18 cellular contexts compared by ENCODE assay signal in genomic region chr1:241660424-241660972, GRCh38. TPM values are rescaled to one million over a fixed set of nuclear protein-coding genes. Genes with fewer than 3 reads are reported as not detected.
A peak's percentile ranks its signal among the peaks of the same experiment; 100 is the strongest.
DNase-seq lines count a peak whose midpoint lies in the region; ATAC-seq and TF ChIP-seq lines count a peak whose summit lies in the region.
"Had no signal": no experiment of that assay in that cellular context is flagged by ENCODE, and none has a peak within 500 bp of the region (broad histone marks: within the 10 kb centered on the region; RNA-seq: fewer than 3 reads in every experiment).

No MANE protein-coding gene starts in this region.

- POLR2A ChIA-PET in OCI-LY7 (lab: Charles Lee): interaction anchor here (0.6 to 1.6 kb wide), 6 partner anchors 9 to 392 kb away, joined by 3 to 4 read pairs (median 3); no protein-coding TSS in a partner anchor

- ATAC-seq in GM18867 (IDR thresholded peaks at IDR 0.05; ENCODE audit: unreplicated experiment) (peak; percentile 65), GM21423 (IDR thresholded peaks at IDR 0.05; ENCODE audit: unreplicated experiment) (no peak)
- ATAC-seq: A549; CD8-positive, alpha-beta T cell had no signal

- CTCF ChIA-PET in OCI-LY7 (lab: Charles Lee; ENCODE audit: unreplicated experiment): no interaction called here

- H3K27ac ChIP-seq in MM.1S (ENCODE audit: low read length) (no peak overlapping the region), OCI-LY7 (ENCODE audit: low read depth, low read length, poor library complexity, severe bottlenecking) (no peak overlapping the region)
- H3K27ac ChIP-seq: 22Rv1; A549; BLaER1 treated with 17β-estradiol and CSF1 and Interleukin-3, amounts not matched to agents 10 nM and 100 nM; C4-2B had no signal

- no peaks in the 10 kb centered on the region for H3K79me2 ChIP-seq in MM.1S (ENCODE audit: low read length)
- H3K79me2 ChIP-seq in OCI-LY7 (ENCODE audit: insufficient read depth, low read depth, low read length): no peaks in the 10 kb centered on the region

- H3K4me1 ChIP-seq in MM.1S (ENCODE audit: low read length): peaks cover 15% of the 10 kb centered on the region
- H3K4me1 ChIP-seq in OCI-LY7 (ENCODE audit: insufficient read depth, low read length, poor library complexity, severe bottlenecking): no peaks in the 10 kb centered on the region
- H3K4me1 ChIP-seq: BLaER1 treated with 17β-estradiol and CSF1 and Interleukin-3, amounts not matched to agents 10 nM and 100 nM; Caco-2 had no signal

- H2AFZ ChIP-seq in MM.1S (ENCODE audit: low read length) (no peak overlapping the region), OCI-LY7 (ENCODE audit: low read length) (no peak overlapping the region)

- DNase-seq in MM.1S (peak; percentile 54), OCI-LY7 (ENCODE audit: low spot score) (peak; percentile 11), NCI-H1930 (lab: John Stamatoyannopoulos, UW) (no peak)
- DNase-seq: AML-193; Caco-2; Calu3; CD4-positive, alpha-beta T cell; CD8-positive, alpha-beta T cell; DMS79 treated with DMSO at 0.1 percent for 48 hours; GF-D8 had no signal

- no TSS peak for BruUV-seq in OCI-LY7 (replicated peaks; lab: Mats Ljungman, UMichigan)

- no peaks in the 10 kb centered on the region for H3F3A ChIP-seq in MM.1S (ENCODE audit: insufficient read depth, low read length)

- no peaks in the 10 kb centered on the region for H3K27me3 ChIP-seq in MM.1S (replicated peaks; ENCODE audit: insufficient read depth, low read length)
- H3K27me3 ChIP-seq: BLaER1 treated with 17β-estradiol and CSF1 and Interleukin-3, amounts not matched to agents 10 nM and 100 nM had no signal

- H3K4me3 ChIP-seq in MM.1S (ENCODE audit: low read length) (no peak overlapping the region), OCI-LY7 (ENCODE audit: low read depth, low read length, poor library complexity, severe bottlenecking) (no peak overlapping the region)
- H3K4me3 ChIP-seq: A549; BLaER1 treated with 17β-estradiol and CSF1 and Interleukin-3, amounts not matched to agents 10 nM and 100 nM had no signal

- H4K20me1 ChIP-seq in MM.1S (ENCODE audit: insufficient read depth, low read length) (no peaks in the 10 kb centered on the region), OCI-LY7 (ENCODE audit: insufficient read depth, low read length) (no peaks in the 10 kb centered on the region)
- H4K20me1 ChIP-seq: BLaER1 treated with 17β-estradiol and CSF1 and Interleukin-3, amounts not matched to agents 10 nM and 100 nM had no signal

- TF ChIP-seq CTCF in MM.1S (IDR thresholded peaks at IDR 0.05; ENCODE audit: low read length) (no peak), OCI-LY7 (conservative IDR thresholded peaks at IDR 0.05; ENCODE audit: low read length) (no peak)

- H3K9me3 ChIP-seq in MM.1S (replicated peaks; ENCODE audit: insufficient read depth, low read length) (no peaks in the 10 kb centered on the region), OCI-LY7 (ENCODE audit: low read length) (no peaks in the 10 kb centered on the region)
- H3K9me3 ChIP-seq: A549, Caco-2 had no signal

- no peak overlapping the region for H3K9ac ChIP-seq in MM.1S (ENCODE audit: low read length)
- H3K9ac ChIP-seq: BLaER1 treated with 17β-estradiol and CSF1 and Interleukin-3, amounts not matched to agents 10 nM and 100 nM had no signal

- intact Hi-C loops in OCI-LY7 (cut with micrococcal nuclease; ENCODE audit: unreplicated experiment): no loop called here

- H3K9me2 ChIP-seq in MM.1S (replicated peaks; ENCODE audit: insufficient read depth, low read length) (no peaks in the 10 kb centered on the region), OCI-LY7 (ENCODE audit: insufficient read depth, low read length) (no peaks in the 10 kb centered on the region)

- no peaks in the 10 kb centered on the region for H3K36me3 ChIP-seq in MM.1S (replicated peaks; ENCODE audit: insufficient read depth, low read length)
- no peaks in the 10 kb centered on the region for H3K36me3 ChIP-seq in OCI-LY7 (ENCODE audit: insufficient read depth, low read length)
- H3K36me3 ChIP-seq: BLaER1 treated with 17β-estradiol and CSF1 and Interleukin-3, amounts not matched to agents 10 nM and 100 nM had no signal

- H3K4me2 ChIP-seq in MM.1S (ENCODE audit: low read depth, low read length) (no peak overlapping the region), OCI-LY7 (ENCODE audit: low read length) (0 out of 2 replicates have a peak overlapping the region, but pooled peaks have one; percentile 10)
- H3K4me2 ChIP-seq: A549; BLaER1 treated with 17β-estradiol and CSF1 and Interleukin-3, amounts not matched to agents 10 nM and 100 nM had no signal

RNA-seq across cellular contexts. Expression of gene WDR64, which starts 8.4 kb away (rescaled TPM):
- not detected in 2 replicates for total RNA-seq in OCI-LY7 (2014; rRNA removed; shearing (Covaris generic))
- not detected in 2 replicates for total RNA-seq in OCI-LY7 (2022)
- total RNA-seq: A172, B cell, Caco-2, Calu3 had no signal

RNA-seq across cellular contexts. Expression of gene CHML, which starts 20.3 kb away (rescaled TPM):
- 19.2 and 22.6 TPM in 2 replicates for total RNA-seq in OCI-LY7 (2014; rRNA removed; shearing (Covaris generic))
- total RNA-seq in OCI-LY7 (2022): 10.7 and 10.8 TPM in 2 replicates

RNA-seq across cellular contexts. Expression of gene OPN3, which starts 20.3 kb away (rescaled TPM):
- total RNA-seq in OCI-LY7 (2014; rRNA removed; shearing (Covaris generic)): 18.9 and 19.8 TPM in 2 replicates
- total RNA-seq in OCI-LY7 (2022): 10.7 and 14.3 TPM in 2 replicates

Comparison
In these comparisons a context has a peak if more than half of its experiments do, and no peak if none do; other contexts are left out.
1. DNase-seq: peak in MM.1S (single experiment) and OCI-LY7 (single experiment); none in NCI-H1930 (0 of 2).